22 cellular contexts compared by ENCODE assay signal in the genomic region with DNA sequence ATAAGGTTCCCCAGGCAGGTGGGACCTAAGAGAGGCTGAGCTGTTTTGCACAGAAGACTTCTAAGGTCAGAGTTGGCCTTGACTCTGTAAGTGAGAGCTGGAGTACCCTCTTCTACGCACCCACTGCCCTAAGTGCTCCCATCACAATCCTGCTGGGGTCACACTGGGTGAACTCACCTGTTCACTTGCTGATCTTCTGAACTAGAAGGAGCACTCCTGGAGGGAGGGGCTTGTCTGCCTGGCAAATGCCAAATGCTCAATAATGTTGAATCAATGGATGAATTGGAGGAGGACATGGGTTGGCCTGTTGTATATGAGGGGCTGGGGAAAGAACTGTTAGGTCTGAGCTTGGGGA. TPM values are rescaled to one million over a fixed set of nuclear protein-coding genes. Genes with fewer than 3 reads are reported as not detected.
DNase-seq lines count a peak whose midpoint lies in the region; ATAC-seq and TF ChIP-seq lines count a peak whose summit lies in the region.
"Had no signal": no experiment of that assay in that cellular context is flagged by ENCODE, and none has a peak within 500 bp of the region (broad histone marks: within the 10 kb centered on the region; RNA-seq: fewer than 3 reads in every experiment).

No MANE protein-coding gene starts in this region.

- no peak overlapping the region for H3K4me3 ChIP-seq in body of pancreas
- H3K4me3 ChIP-seq: gastrocnemius medialis, HAP-1, spleen had no signal

- 100% methylated on average over 1 of the region's 1 CpG for WGBS in body of pancreas, 2 donors

- TF ChIP-seq POLR2A in body of pancreas (IDR thresholded peaks at IDR 0.05) = no peak

- H3K4me1 ChIP-seq in body of pancreas = peaks cover 62% of the 10 kb centered on the region
- H3K4me1 ChIP-seq: HAP-1 had no signal

- no peaks in the 10 kb centered on the region for H3K9me3 Mint-ChIP-seq in nephron progenitor cell
- H3K9me3 Mint-ChIP-seq: CD4-positive, alpha-beta memory T cell; central memory CD8-positive, alpha-beta T cell; naive thymus-derived CD8-positive, alpha-beta T cell had no signal

- no peak for TF ChIP-seq CTCF in body of pancreas (IDR thresholded peaks at IDR 0.05)
- TF ChIP-seq CTCF in nephron progenitor cell (IDR thresholded peaks at IDR 0.05) = no peak

- ATAC-seq in body of pancreas (no peak), HG02884 (IDR thresholded peaks at IDR 0.05; ENCODE audit: unreplicated experiment) (no peak)
- ATAC-seq: gastrocnemius medialis; naive thymus-derived CD8-positive, alpha-beta T cell; T-helper 17 cell had no signal

- H3K4me1 Mint-ChIP-seq in nephron progenitor cell = peaks cover 97% of the 10 kb centered on the region

- no peaks in the 10 kb centered on the region for H3K27me3 Mint-ChIP-seq in nephron progenitor cell (ENCODE audit: low read depth, poor library complexity)

- peak overlapping the region; percentile 46 for H3K4me3 Mint-ChIP-seq in nephron progenitor cell
- H3K4me3 Mint-ChIP-seq: CD4-positive, alpha-beta memory T cell; central memory CD8-positive, alpha-beta T cell; T-helper 17 cell had no signal

- peak overlapping the region; percentile 98 for H3K27ac Mint-ChIP-seq in nephron progenitor cell
- H3K27ac Mint-ChIP-seq: CD4-positive, alpha-beta memory T cell; T-helper 17 cell had no signal

- H3K27ac ChIP-seq in body of pancreas (peak overlapping the region in 3 of 4 donors; percentile 78 to 84 (median 81)), substantia nigra (ENCODE audit: low read depth, low read length, poor library complexity, severe bottlenecking) (peak overlapping the region; percentile 100)

- H3K9me3 ChIP-seq in body of pancreas = no peaks in the 10 kb centered on the region
- H3K9me3 ChIP-seq: gastrocnemius medialis, HAP-1, spleen had no signal

- no peaks in the 10 kb centered on the region for H3K36me3 ChIP-seq in body of pancreas (replicated peaks in 1 of 2; ENCODE audit: insufficient read depth in 1 of 2, low read depth in 2 of 2)
- H3K36me3 ChIP-seq: gastrocnemius medialis, HAP-1, spleen had no signal

- intact Hi-C loops in body of pancreas (cut with DNase I) = no loop called here

- H3K27me3 ChIP-seq in body of pancreas = no peaks in the 10 kb centered on the region
- H3K27me3 ChIP-seq: gastrocnemius medialis had no signal

- H3K36me3 Mint-ChIP-seq in nephron progenitor cell (ENCODE audit: low read depth) = peaks cover 4% of the 10 kb centered on the region
- H3K36me3 Mint-ChIP-seq: CD4-positive, alpha-beta memory T cell; naive thymus-derived CD8-positive, alpha-beta T cell had no signal

- DNase-seq in DMS79 (lab: John Stamatoyannopoulos, UW) (peak; percentile 2), body of pancreas (no peak), nephron progenitor cell (no peak), substantia nigra (lab: John Stamatoyannopoulos, UW) (no peak), NCI-H446 treated with DMSO at 0.1 percent for 48 hours (lab: John Stamatoyannopoulos, UW) (no peak), iPS-NIHi7 (ENCODE audit: extremely low spot score) (no peak), NCI-H2227 treated with DMSO at 0.1 percent for 48 hours (lab: John Stamatoyannopoulos, UW) (no peak)
- DNase-seq: activated CD4-positive, alpha-beta T cell treated with anti-CD3 and anti-CD28 coated beads, Interleukin-2, amount 50 U/mL, for 48 hours; activated T-cell treated with anti-CD3 and anti-CD28 coated beads for 4 hours; CD4-positive, alpha-beta memory T cell; gastrocnemius medialis; Kasumi-1; mammary epithelial cell; naive thymus-derived CD8-positive, alpha-beta T cell; NCI-H1092 treated with DMSO at 0.1 percent for 48 hours; NCI-H2081 treated with DMSO at 0.1 percent for 48 hours; spleen; stimulated activated CD4-positive, alpha-beta T cell treated with anti-CD3 and anti-CD28 coated beads, Interleukin-4, amount 100 ng/mL, for 24 hours; T-helper 17 cell had no signal

RNA-seq across cellular contexts. Expression of a gene that starts 43.1 kb away (rescaled TPM):
- 10 to 100 TPM; 86.6 to 87.7 TPM for total RNA-seq in body of pancreas
